Comparison of ENCODE assay signal across 8 cellular contexts in genomic region chr11:33259869-33260268, GRCh38. TPM values are rescaled to one million over a fixed set of nuclear protein-coding genes. Genes with fewer than 3 reads are reported as not detected.
DNase-seq lines count a peak whose midpoint lies in the region; ATAC-seq and TF ChIP-seq lines count a peak whose summit lies in the region.

No MANE protein-coding gene starts in this region.

- peaks cover 6% of the 10 kb centered on the region for H3K36me3 Mint-ChIP-seq in MCF 10A (ENCODE audit: insufficient read depth, unreplicated experiment)
- H3K36me3 Mint-ChIP-seq in naive thymus-derived CD4-positive, alpha-beta T cell, result peaks cover 0 to 9% (median 0%) of the 10 kb centered on the region in 5 donors

- no peak for DNase-seq in AG04449 (ENCODE audit: low read depth, low spot score)
- DNase-seq in HL-60 (ENCODE audit: low read depth in 1 of 2, low spot score in 1 of 2), result no peak
- DNase-seq in MCF 10A (ENCODE audit: unreplicated experiment), result no peak
- no peak for DNase-seq in naive thymus-derived CD4-positive, alpha-beta T cell
- DNase-seq in HK-2 (ENCODE audit: unreplicated experiment), result no peak
- DNase-seq in ureter (ENCODE audit: low spot score), result no peak
- no peak for DNase-seq in GDM1 (lab: John Stamatoyannopoulos, UW)

- peak overlapping the region; percentile 100 for H3K27ac ChIP-seq in HL-60 (replicated peaks)
- no peak overlapping the region for H3K27ac ChIP-seq in naive thymus-derived CD4-positive, alpha-beta T cell (ENCODE audit: low read depth, low read length)

- H3K4me1 Mint-ChIP-seq in MCF 10A (ENCODE audit: insufficient read depth, unreplicated experiment), result peaks cover 28% of the 10 kb centered on the region
- peaks cover 25 to 68% (median 56%) of the 10 kb centered on the region in 7 donors for H3K4me1 Mint-ChIP-seq in naive thymus-derived CD4-positive, alpha-beta T cell

- no TSS peak for BruUV-seq in MCF 10A (replicated peaks; lab: Mats Ljungman, UMichigan)

- H3K4me3 ChIP-seq in AG04449 (ENCODE audit: low read depth, low read length), result peak overlapping the region; percentile 94
- peak overlapping the region; percentile 66 for H3K4me3 ChIP-seq in HL-60 (replicated peaks; ENCODE audit: insufficient read depth, low read length)
- H3K4me3 ChIP-seq in naive thymus-derived CD4-positive, alpha-beta T cell (ENCODE audit: low read length), result peak overlapping the region; percentile 9

- TF ChIP-seq CTCF in AG04449 (IDR thresholded peaks at IDR 0.05; ENCODE audit: insufficient read depth, low read length, missing control alignments) (no peak), HL-60 (IDR thresholded peaks at IDR 0.05; ENCODE audit: insufficient read depth, low read length) (no peak), MCF 10A (IDR thresholded peaks at IDR 0.05; ENCODE audit: unreplicated experiment) (no peak)

- peak overlapping the region; percentile 95 for H3K27ac Mint-ChIP-seq in MCF 10A (ENCODE audit: low read depth, unreplicated experiment)
- H3K27ac Mint-ChIP-seq in naive thymus-derived CD4-positive, alpha-beta T cell, result peak overlapping the region in 3 of 9 donors; percentile 27 to 99 (median 43)

- ATAC-seq in naive thymus-derived CD4-positive, alpha-beta T cell, result no peak
- ATAC-seq in HG03460 (IDR thresholded peaks at IDR 0.05; ENCODE audit: unreplicated experiment), result no peak

- H3K9me3 ChIP-seq in naive thymus-derived CD4-positive, alpha-beta T cell (ENCODE audit: control insufficient read depth in 2 of 3, low read length in 3 of 3), result no peaks in the 10 kb centered on the region

- intact Hi-C loops in MCF 10A (cut with micrococcal nuclease), result loop anchor here (5.0 kb wide), 1 partner anchor 432 kb away; no protein-coding TSS in a partner anchor
- intact Hi-C loops in naive thymus-derived CD4-positive, alpha-beta T cell (cut with micrococcal nuclease), result loop anchor here (2.0 to 10.0 kb wide), 14 partner anchors 32 to 1893 kb away; partner anchors contain the start of genes DCDC1 (in 2 of the 2), DNAJC24 (in 2 of the 2), APIP (in 1 of the 2) and C11orf91 (in 1 of the 2)

- no peaks in the 10 kb centered on the region for H3K27me3 ChIP-seq in HL-60 (ENCODE audit: insufficient read depth, poor library complexity, severe bottlenecking)
- H3K27me3 ChIP-seq in naive thymus-derived CD4-positive, alpha-beta T cell (ENCODE audit: control insufficient read depth in 2 of 2, insufficient read depth in 2 of 2, low read length in 2 of 2), result no peaks in the 10 kb centered on the region

- no peaks in the 10 kb centered on the region for H3K27me3 Mint-ChIP-seq in MCF 10A (ENCODE audit: insufficient read depth, unreplicated experiment)
- H3K27me3 Mint-ChIP-seq in naive thymus-derived CD4-positive, alpha-beta T cell, result peaks cover 0 to 2% (median 0%) of the 10 kb centered on the region in 5 donors

- H3K4me1 ChIP-seq in naive thymus-derived CD4-positive, alpha-beta T cell (ENCODE audit: control insufficient read depth in 2 of 2, insufficient read depth in 2 of 2, low read length in 2 of 2), result peaks cover 27 to 32% of the 10 kb centered on the region in 2 donors

- peak overlapping the region; percentile 90 for H3K4me3 Mint-ChIP-seq in MCF 10A (ENCODE audit: unreplicated experiment)
- peak overlapping the region; percentile 29 to 99 (median 94) for H3K4me3 Mint-ChIP-seq in naive thymus-derived CD4-positive, alpha-beta T cell

- peaks cover 0 to 6% (median 0%) of the 10 kb centered on the region in 3 experiments for H3K36me3 ChIP-seq in naive thymus-derived CD4-positive, alpha-beta T cell (ENCODE audit: control insufficient read depth in 2 of 3, insufficient read depth in 3 of 3, low read length in 3 of 3)

- CTCF ChIA-PET in AG04449 (lab: Yijun Ruan, JAX) (interaction anchor here (1.0 to 2.2 kb wide), 3 partner anchors 9 to 98 kb away, joined by 3 to 8 read pairs (median 4); partner anchors contain the start of gene CSTF3), MCF 10A (lab: Yijun Ruan, JAX) (interaction anchor here (0.7 to 1.8 kb wide), 4 partner anchors 14 to 93 kb away, joined by 3 to 5 read pairs (median 4); no protein-coding TSS in a partner anchor)
- CTCF ChIA-PET in naive thymus-derived CD4-positive, alpha-beta T cell (lab: Charles Lee), result interaction anchor here (0.8 kb wide), 1 partner anchor 70 kb away, joined by 3 read pairs; no protein-coding TSS in a partner anchor

- H3K9me3 Mint-ChIP-seq in MCF 10A (ENCODE audit: unreplicated experiment), result no peaks in the 10 kb centered on the region
- no peaks in the 10 kb centered on the region for H3K9me3 Mint-ChIP-seq in naive thymus-derived CD4-positive, alpha-beta T cell

- POLR2A ChIA-PET in AG04449 (lab: Yijun Ruan, JAX), result no interaction called here
- POLR2A ChIA-PET in MCF 10A (lab: Yijun Ruan, JAX), result interaction anchor here (0.6 to 9.6 kb wide), 13 partner anchors 10 to 442 kb away, joined by 3 to 123 read pairs (median 3); partner anchors contain the start of gene CSTF3
- POLR2A ChIA-PET in naive thymus-derived CD4-positive, alpha-beta T cell (lab: Charles Lee), result interaction anchor here (0.6 to 1.7 kb wide), 2 partner anchors 14 to 93 kb away, joined by 3 to 6 read pairs; no protein-coding TSS in a partner anchor

RNA-seq across cellular contexts. Expression of gene HIPK3, which starts 2.7 kb away (rescaled TPM):
- total RNA-seq in MCF 10A (2022) (51.4 and 53.7 TPM in 2 replicates), ureter (160 TPM)
- total RNA-seq in naive thymus-derived CD4-positive, alpha-beta T cell, result 10 to 100 TPM; 41.2 to 92.5 (median 70.8) TPM
- polyA plus RNA-seq in naive thymus-derived CD4-positive, alpha-beta T cell, result 10 to 100 TPM; 24.0 to 36.1 TPM

Comparison
In these comparisons a context has a peak if more than half of its experiments do, and no peak if none do; other contexts are left out.
1. H3K4me3 ChIP-seq: peak in every context shown above with its lines; median percentile 94 in AG04449; 66 in HL-60; 9 in naive thymus-derived CD4-positive, alpha-beta T cell.